Comparison of ENCODE assay signal across 17 cellular contexts in genomic region chr2:2657121-2657962, GRCh38.
"Had no signal": no experiment of that assay in that cellular context is flagged by ENCODE, and none has a peak within 500 bp of the region (broad histone marks: within the 10 kb centered on the region; RNA-seq: fewer than 3 reads in every experiment).

No MANE protein-coding gene starts in this region.

- H3K4me1 Mint-ChIP-seq: activated CD4-positive, alpha-beta T cell treated with anti-CD3 and anti-CD28 coated beads, Interleukin-2, amount 10 ng/mL, durations not matched to agents 24 days and 14 days had no signal

- ATAC-seq: left lung, SK-N-SH treated with all-trans-retinoic acid at 6 μM for 48 hours had no signal

- DNase-seq: activated CD4-positive, alpha-beta T cell treated with anti-CD3 and anti-CD28 coated beads, Interleukin-2, amount 10 ng/mL, durations not matched to agents 24 days and 14 days; activated CD8-positive, alpha-beta memory T cell treated with anti-CD3 and anti-CD28 coated beads, Interleukin-2, amount 50 U/mL, for 4 hours; activated gamma-delta T cell; activated T-cell treated with anti-CD3 and anti-CD28 coated beads, Interleukin-2, amount 50 U/mL, for 48 hours; aorta; erythroblast; foreskin melanocyte; head of caudate nucleus; left lung; mammary epithelial cell; stimulated activated CD4-positive, alpha-beta T cell treated with anti-CD3 and anti-CD28 coated beads, Interleukin-2, amount 100 ng/mL, for 24 hours; stimulated activated naive CD4-positive, alpha-beta T cell treated with Interleukin-2 at 50 U/mL for 16 hours; T1000; transverse colon; uterus had no signal

- H3K27me3 ChIP-seq: transverse colon, uterus had no signal

- H3K9me3 ChIP-seq: transverse colon, uterus had no signal

- H3K4me3 ChIP-seq: coronary artery, left lung, transverse colon, uterus had no signal

- H3K27ac Mint-ChIP-seq: activated CD4-positive, alpha-beta T cell treated with anti-CD3 and anti-CD28 coated beads, Interleukin-2, amount 10 ng/mL, durations not matched to agents 24 days and 14 days had no signal

- H3K4me1 ChIP-seq: left lung, uterus had no signal

- H3K4me3 Mint-ChIP-seq: activated CD4-positive, alpha-beta T cell treated with anti-CD3 and anti-CD28 coated beads, Interleukin-2, amount 10 ng/mL, durations not matched to agents 24 days and 14 days had no signal

- H3K27ac ChIP-seq: coronary artery, left lung, transverse colon, uterus had no signal

- H3K36me3 ChIP-seq: left lung, transverse colon, uterus had no signal
